In the genomic region with DNA sequence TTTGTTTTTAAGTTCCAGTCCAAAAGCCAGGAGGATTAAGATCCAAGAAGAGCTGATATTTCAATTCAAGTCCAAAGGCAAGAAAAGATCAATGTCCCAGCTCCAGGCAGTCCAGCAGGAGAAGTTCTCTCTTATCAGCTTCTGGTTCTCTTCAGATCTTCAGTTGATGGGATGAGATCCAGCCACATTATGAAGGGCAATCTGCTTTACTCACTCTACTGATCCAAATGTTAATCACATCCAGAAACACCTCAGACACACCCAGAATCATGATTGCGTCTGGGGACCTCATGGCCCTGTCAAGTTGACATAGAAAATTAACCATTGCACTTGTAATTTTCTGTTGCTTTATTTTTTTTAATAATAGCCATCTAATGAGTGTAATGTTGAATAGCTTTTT, we compare ENCODE assay signal across 30 cellular contexts.
"Had no signal": no experiment of that assay in that cellular context is flagged by ENCODE, and none has a peak within 500 bp of the region (broad histone marks: within the 10 kb centered on the region; RNA-seq: fewer than 3 reads in every experiment).

No MANE protein-coding gene starts in this region.

- H3K9me3 ChIP-seq: adrenal gland, ascending aorta, body of pancreas, breast epithelium had no signal

- H3K36me3 ChIP-seq: adrenal gland, ascending aorta, brain microvascular endothelial cell, breast epithelium, cardiac muscle cell had no signal

- ATAC-seq: activated naive CD4-positive, alpha-beta T cell treated with anti-CD3 and anti-CD28 coated beads, Interleukin-2, amount 50 U/mL, for 72 hours; activated naive CD8-positive, alpha-beta T cell treated with anti-CD3 and anti-CD28 coated beads, Interleukin-2, amount 50 U/mL, for 24 hours; activated T-cell treated with anti-CD3 and anti-CD28 coated beads, Interleukin-2, amount 50 U/mL, for 4 hours; activated T-cell treated with anti-CD3 and anti-CD28 coated beads, Interleukin-2, amount 50 U/mL, for 72 hours; activated T-helper 17 cell treated with anti-CD3 and anti-CD28 coated beads, Interleukin-2, amount 50 U/mL, for 72 hours; body of pancreas had no signal

- H3K4me3 ChIP-seq: adrenal gland, ascending aorta, body of pancreas, breast epithelium, cardiac muscle cell had no signal

- DNase-seq: activated effector memory CD4-positive, alpha-beta T cell treated with anti-CD3 and anti-CD28 coated beads, Interleukin-2, amount 50 U/mL, for 16 hours; activated effector memory CD4-positive, alpha-beta T cell treated with Interleukin-2 at 50 U/mL for 16 hours; activated gamma-delta T cell; activated gamma-delta T cell treated with Interleukin-2 at 50 U/mL for 16 hours; activated naive CD4-positive, alpha-beta T cell; activated naive CD4-positive, alpha-beta T cell treated with anti-CD3 and anti-CD28 coated beads for 36 hours; activated naive CD4-positive, alpha-beta T cell treated with anti-CD3 and anti-CD28 coated beads, Interleukin-2, amount 10 ng/mL, durations not matched to agents 7 days and 5 days; activated naive CD4-positive, alpha-beta T cell treated with anti-CD3 and anti-CD28 coated beads, Interleukin-2, amount 50 U/mL, for 16 hours; activated naive CD4-positive, alpha-beta T cell treated with Interleukin-2 at 50 U/mL for 16 hours; activated naive CD8-positive, alpha-beta T cell treated with anti-CD3 and anti-CD28 coated beads for 36 hours; activated naive CD8-positive, alpha-beta T cell treated with anti-CD3 and anti-CD28 coated beads, Interleukin-2, amount 10 ng/mL, durations not matched to agents 7 days and 5 days; activated naive CD8-positive, alpha-beta T cell treated with anti-CD3 and anti-CD28 coated beads, Interleukin-2, amount 50 U/mL, for 24 hours; activated T-cell treated with anti-CD3 and anti-CD28 coated beads, Interleukin-2, amount 50 U/mL, for 4 hours; activated T-cell treated with anti-CD3 and anti-CD28 coated beads, Interleukin-2, amount 50 U/mL, for 48 hours; activated T-cell treated with anti-CD3 and anti-CD28 coated beads, Interleukin-2, amount 50 U/mL, for 72 hours; adrenal gland; amniotic stem cell; amygdala; anterior cingulate cortex; aorta; body of pancreas; brain microvascular endothelial cell; caudate nucleus; central memory CD4-positive, alpha-beta T cell; cerebellar nuclear complex had no signal

- H3K27ac ChIP-seq: adrenal gland, ascending aorta, body of pancreas, brain microvascular endothelial cell, breast epithelium, cardiac muscle cell had no signal

- H3K27me3 ChIP-seq: adrenal gland, ascending aorta, body of pancreas, brain microvascular endothelial cell, cardiac muscle cell had no signal

- H3K4me1 ChIP-seq: adrenal gland, ascending aorta, body of pancreas, breast epithelium had no signal
